Comparison of ENCODE assay signal across 8 cellular contexts in genomic region chr4:95547708-95548471, GRCh38. TPM values are rescaled to one million over a fixed set of nuclear protein-coding genes. Genes with fewer than 3 reads are reported as not detected.
DNase-seq lines count a peak whose midpoint lies in the region; ATAC-seq and TF ChIP-seq lines count a peak whose summit lies in the region.

No MANE protein-coding gene starts in this region.

- no peak for TF ChIP-seq CTCF in GM10248 (IDR thresholded peaks at IDR 0.05; ENCODE audit: control extremely low read depth, extremely low read depth, low read depth, missing control alignments)

- intact Hi-C loops in activated T-helper 2 cell treated with anti-CD3 and anti-CD28 coated beads, Interferon-gamma antibody, Interleukin-2, Interleukin-4, amounts not matched to agents 10 μg/mL and 5 μg/mL and 100 μg/mL, durations not matched to agents 14 hours and 24 hours and 36 hours (cut with micrococcal nuclease): loop anchor here (2.0 kb wide), 2 partner anchors 53 to 391 kb away; no protein-coding TSS in a partner anchor
- intact Hi-C loops in left ventricle myocardium superior (cut with micrococcal nuclease): no loop called here

- peak; percentile 15 for DNase-seq in GM10248 (ENCODE audit: extremely low spot score)
- DNase-seq in activated T-helper 2 cell treated with anti-CD3 and anti-CD28 coated beads, Interferon-gamma antibody, Interleukin-2, Interleukin-4, amounts not matched to agents 10 μg/mL and 5 μg/mL and 100 μg/mL, durations not matched to agents 14 hours and 24 hours and 36 hours (ENCODE audit: low spot score): peak; percentile 10
- DNase-seq in left ventricle myocardium superior: peak; percentile 39
- DNase-seq in pons (ENCODE audit: low spot score): peak; percentile 66
- no peak for DNase-seq in NCI-H146 (lab: John Stamatoyannopoulos, UW)
- no peak for DNase-seq in NCI-H1105 treated with DMSO at 0.1 percent for 48 hours (lab: John Stamatoyannopoulos, UW)
- no peak for DNase-seq in foreskin melanocyte
- no peak for DNase-seq in DMS79 treated with DMSO at 0.1 percent for 48 hours (lab: John Stamatoyannopoulos, UW)

- no peaks in the 10 kb centered on the region for H3K9me3 Mint-ChIP-seq in activated T-helper 2 cell treated with anti-CD3 and anti-CD28 coated beads, Interferon-gamma antibody, Interleukin-2, Interleukin-4, amounts not matched to agents 10 μg/mL and 5 μg/mL and 100 μg/mL, durations not matched to agents 14 hours and 24 hours and 36 hours

- H3K4me1 Mint-ChIP-seq in activated T-helper 2 cell treated with anti-CD3 and anti-CD28 coated beads, Interferon-gamma antibody, Interleukin-2, Interleukin-4, amounts not matched to agents 10 μg/mL and 5 μg/mL and 100 μg/mL, durations not matched to agents 14 hours and 24 hours and 36 hours (ENCODE audit: low read depth): peaks cover 26% of the 10 kb centered on the region

- peak; percentile 16 for ATAC-seq in left ventricle myocardium superior

- CTCF ChIA-PET in GM10248 (lab: Yijun Ruan, JAX): no interaction called here

- H3K36me3 Mint-ChIP-seq in activated T-helper 2 cell treated with anti-CD3 and anti-CD28 coated beads, Interferon-gamma antibody, Interleukin-2, Interleukin-4, amounts not matched to agents 10 μg/mL and 5 μg/mL and 100 μg/mL, durations not matched to agents 14 hours and 24 hours and 36 hours (ENCODE audit: low read depth): no peaks in the 10 kb centered on the region

- peaks cover 57% of the 10 kb centered on the region for H3K27me3 Mint-ChIP-seq in activated T-helper 2 cell treated with anti-CD3 and anti-CD28 coated beads, Interferon-gamma antibody, Interleukin-2, Interleukin-4, amounts not matched to agents 10 μg/mL and 5 μg/mL and 100 μg/mL, durations not matched to agents 14 hours and 24 hours and 36 hours (ENCODE audit: low read depth)

- POLR2A ChIA-PET in GM10248 (lab: Yijun Ruan, JAX): no interaction called here

- H3K4me3 Mint-ChIP-seq in activated T-helper 2 cell treated with anti-CD3 and anti-CD28 coated beads, Interferon-gamma antibody, Interleukin-2, Interleukin-4, amounts not matched to agents 10 μg/mL and 5 μg/mL and 100 μg/mL, durations not matched to agents 14 hours and 24 hours and 36 hours (ENCODE audit: low read depth): peak overlapping the region; percentile 89

- H3K27ac Mint-ChIP-seq in activated T-helper 2 cell treated with anti-CD3 and anti-CD28 coated beads, Interferon-gamma antibody, Interleukin-2, Interleukin-4, amounts not matched to agents 10 μg/mL and 5 μg/mL and 100 μg/mL, durations not matched to agents 14 hours and 24 hours and 36 hours: no peak overlapping the region

RNA-seq across cellular contexts. Expression of gene UNC5C, which starts 0.9 kb away (rescaled TPM):
- total RNA-seq in activated T-helper 2 cell treated with anti-CD3 and anti-CD28 coated beads, Interferon-gamma antibody, Interleukin-2, Interleukin-4, amounts not matched to agents 10 μg/mL and 5 μg/mL and 100 μg/mL, durations not matched to agents 14 hours and 24 hours and 36 hours: 0.11 and 0.14 TPM in 2 replicates
- total RNA-seq in left ventricle myocardium superior: 0.72 TPM

Comparison
In these comparisons a context has a peak if more than half of its experiments do, and no peak if none do; other contexts are left out.
1. DNase-seq: peak in GM10248 (single experiment), activated T-helper 2 cell treated with anti-CD3 and anti-CD28 coated beads, Interferon-gamma antibody, Interleukin-2, Interleukin-4, amounts not matched to agents 10 μg/mL and 5 μg/mL and 100 μg/mL, durations not matched to agents 14 hours and 24 hours and 36 hours (single experiment), left ventricle myocardium superior (single experiment) and pons (single experiment); none in NCI-H146 (single experiment), NCI-H1105 treated with DMSO at 0.1 percent for 48 hours (single experiment), foreskin melanocyte (single experiment) and DMS79 treated with DMSO at 0.1 percent for 48 hours (single experiment).